Comparison of ENCODE assay signal across 1 cellular context in the genomic region with DNA sequence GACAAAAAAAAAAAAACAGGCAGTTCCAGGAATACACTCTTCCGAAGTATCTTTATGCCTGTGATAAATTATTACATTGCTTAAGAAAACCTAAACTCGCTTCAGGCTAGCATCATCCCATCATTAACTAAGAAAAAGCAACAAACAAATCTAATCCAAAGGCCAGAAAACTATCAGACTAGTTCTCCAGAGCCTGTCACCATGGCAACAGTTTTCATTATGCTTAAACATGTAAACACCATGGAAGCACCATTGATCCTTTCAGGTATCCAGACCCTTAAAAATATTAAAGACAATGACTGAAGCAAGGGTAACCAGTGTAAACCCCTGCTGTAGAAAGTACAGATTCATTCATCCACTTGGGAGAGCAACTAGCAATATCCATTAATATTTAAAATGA.
TF ChIP-seq lines count a peak whose summit lies in the region.

No MANE protein-coding gene starts in this region.

TF ChIP-seq in GM12878, 131 proteins besides CTCF, POLR2A, EP300 and RAD21:
- TF ChIP-seq BMI1 (IDR thresholded peaks at IDR 0.05; ENCODE audit: borderline replicate concordance): peak; percentile 71
- TF ChIP-seq, protein P1, sequence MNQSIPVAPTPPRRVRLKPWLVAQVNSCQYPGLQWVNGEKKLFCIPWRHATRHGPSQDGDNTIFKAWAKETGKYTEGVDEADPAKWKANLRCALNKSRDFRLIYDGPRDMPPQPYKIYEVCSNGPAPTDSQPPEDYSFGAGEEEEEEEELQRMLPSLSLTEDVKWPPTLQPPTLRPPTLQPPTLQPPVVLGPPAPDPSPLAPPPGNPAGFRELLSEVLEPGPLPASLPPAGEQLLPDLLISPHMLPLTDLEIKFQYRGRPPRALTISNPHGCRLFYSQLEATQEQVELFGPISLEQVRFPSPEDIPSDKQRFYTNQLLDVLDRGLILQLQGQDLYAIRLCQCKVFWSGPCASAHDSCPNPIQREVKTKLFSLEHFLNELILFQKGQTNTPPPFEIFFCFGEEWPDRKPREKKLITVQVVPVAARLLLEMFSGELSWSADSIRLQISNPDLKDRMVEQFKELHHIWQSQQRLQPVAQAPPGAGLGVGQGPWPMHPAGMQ (IDR thresholded peaks at IDR 0.05; ENCODE audit: borderline replicate concordance): no peak
- TF ChIP-seq, protein P2, sequence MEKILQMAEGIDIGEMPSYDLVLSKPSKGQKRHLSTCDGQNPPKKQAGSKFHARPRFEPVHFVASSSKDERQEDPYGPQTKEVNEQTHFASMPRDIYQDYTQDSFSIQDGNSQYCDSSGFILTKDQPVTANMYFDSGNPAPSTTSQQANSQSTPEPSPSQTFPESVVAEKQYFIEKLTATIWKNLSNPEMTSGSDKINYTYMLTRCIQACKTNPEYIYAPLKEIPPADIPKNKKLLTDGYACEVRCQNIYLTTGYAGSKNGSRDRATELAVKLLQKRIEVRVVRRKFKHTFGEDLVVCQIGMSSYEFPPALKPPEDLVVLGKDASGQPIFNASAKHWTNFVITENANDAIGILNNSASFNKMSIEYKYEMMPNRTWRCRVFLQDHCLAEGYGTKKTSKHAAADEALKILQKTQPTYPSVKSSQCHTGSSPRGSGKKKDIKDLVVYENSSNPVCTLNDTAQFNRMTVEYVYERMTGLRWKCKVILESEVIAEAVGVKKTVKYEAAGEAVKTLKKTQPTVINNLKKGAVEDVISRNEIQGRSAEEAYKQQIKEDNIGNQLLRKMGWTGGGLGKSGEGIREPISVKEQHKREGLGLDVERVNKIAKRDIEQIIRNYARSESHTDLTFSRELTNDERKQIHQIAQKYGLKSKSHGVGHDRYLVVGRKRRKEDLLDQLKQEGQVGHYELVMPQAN (conservative IDR thresholded peaks at IDR 0.05): no peak
- no peak for TF ChIP-seq POLR2AphosphoS2 (IDR thresholded peaks at IDR 0.05; ENCODE audit: low read depth, low read length)
- TF ChIP-seq, protein P3, sequence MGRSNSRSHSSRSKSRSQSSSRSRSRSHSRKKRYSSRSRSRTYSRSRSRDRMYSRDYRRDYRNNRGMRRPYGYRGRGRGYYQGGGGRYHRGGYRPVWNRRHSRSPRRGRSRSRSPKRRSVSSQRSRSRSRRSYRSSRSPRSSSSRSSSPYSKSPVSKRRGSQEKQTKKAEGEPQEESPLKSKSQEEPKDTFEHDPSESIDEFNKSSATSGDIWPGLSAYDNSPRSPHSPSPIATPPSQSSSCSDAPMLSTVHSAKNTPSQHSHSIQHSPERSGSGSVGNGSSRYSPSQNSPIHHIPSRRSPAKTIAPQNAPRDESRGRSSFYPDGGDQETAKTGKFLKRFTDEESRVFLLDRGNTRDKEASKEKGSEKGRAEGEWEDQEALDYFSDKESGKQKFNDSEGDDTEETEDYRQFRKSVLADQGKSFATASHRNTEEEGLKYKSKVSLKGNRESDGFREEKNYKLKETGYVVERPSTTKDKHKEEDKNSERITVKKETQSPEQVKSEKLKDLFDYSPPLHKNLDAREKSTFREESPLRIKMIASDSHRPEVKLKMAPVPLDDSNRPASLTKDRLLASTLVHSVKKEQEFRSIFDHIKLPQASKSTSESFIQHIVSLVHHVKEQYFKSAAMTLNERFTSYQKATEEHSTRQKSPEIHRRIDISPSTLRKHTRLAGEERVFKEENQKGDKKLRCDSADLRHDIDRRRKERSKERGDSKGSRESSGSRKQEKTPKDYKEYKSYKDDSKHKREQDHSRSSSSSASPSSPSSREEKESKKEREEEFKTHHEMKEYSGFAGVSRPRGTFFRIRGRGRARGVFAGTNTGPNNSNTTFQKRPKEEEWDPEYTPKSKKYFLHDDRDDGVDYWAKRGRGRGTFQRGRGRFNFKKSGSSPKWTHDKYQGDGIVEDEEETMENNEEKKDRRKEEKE (IDR thresholded peaks at IDR 0.05): no peak
